14 cellular contexts compared by ENCODE assay signal in the genomic region with DNA sequence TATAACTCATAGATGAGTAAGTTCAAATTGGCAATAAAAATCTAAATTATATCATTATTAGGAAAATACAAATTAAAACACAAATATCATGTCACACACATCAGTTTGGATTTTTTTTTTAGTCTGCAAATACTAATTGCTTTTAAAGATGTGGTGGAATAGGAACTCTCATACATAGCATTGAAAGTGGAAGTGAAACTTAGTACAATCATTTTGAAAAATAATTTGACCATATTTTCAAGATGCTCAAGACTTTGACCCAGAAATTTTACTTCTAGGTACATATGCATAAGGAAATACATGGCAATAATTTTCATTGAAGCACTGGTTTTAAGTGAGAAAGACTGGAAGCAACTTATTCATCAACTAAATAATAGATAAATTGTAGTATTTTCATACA.
DNase-seq lines count a peak whose midpoint lies in the region; ATAC-seq lines count a peak whose summit lies in the region.
"Had no signal": no experiment of that assay in that cellular context is flagged by ENCODE, and none has a peak within 500 bp of the region (broad histone marks: within the 10 kb centered on the region; RNA-seq: fewer than 3 reads in every experiment).

No MANE protein-coding gene starts in this region.

- CTCF ChIA-PET in activated CD4-positive, alpha-beta T cell treated with anti-CD3 and anti-CD28 coated beads, Interleukin-2, amount 10 ng/mL, durations not matched to agents 7 days and 5 days (lab: Charles Lee): no interaction called here

- H3K4me3 Mint-ChIP-seq in activated CD4-positive, alpha-beta T cell treated with anti-CD3 and anti-CD28 coated beads, Interleukin-2, amount 10 ng/mL, durations not matched to agents 7 days and 5 days: no peak overlapping the region

- H3K27me3 Mint-ChIP-seq in activated CD4-positive, alpha-beta T cell treated with anti-CD3 and anti-CD28 coated beads, Interleukin-2, amount 10 ng/mL, durations not matched to agents 7 days and 5 days: no peaks in the 10 kb centered on the region

- H3K36me3 Mint-ChIP-seq in activated CD4-positive, alpha-beta T cell treated with anti-CD3 and anti-CD28 coated beads, Interleukin-2, amount 10 ng/mL, durations not matched to agents 7 days and 5 days (ENCODE audit: low read depth): no peaks in the 10 kb centered on the region

- ATAC-seq in GM19023 (IDR thresholded peaks at IDR 0.05; ENCODE audit: unreplicated experiment): peak; percentile 84
- peak; percentile 99 for ATAC-seq in GM21619 (IDR thresholded peaks at IDR 0.05; ENCODE audit: unreplicated experiment)
- ATAC-seq in HG03097 (IDR thresholded peaks at IDR 0.05; ENCODE audit: low FRiP score, unreplicated experiment): peak; percentile 96

- POLR2A ChIA-PET in activated CD4-positive, alpha-beta T cell treated with anti-CD3 and anti-CD28 coated beads, Interleukin-2, amount 10 ng/mL, durations not matched to agents 7 days and 5 days (lab: Charles Lee): no interaction called here

- no peak overlapping the region for H3K27ac Mint-ChIP-seq in activated CD4-positive, alpha-beta T cell treated with anti-CD3 and anti-CD28 coated beads, Interleukin-2, amount 10 ng/mL, durations not matched to agents 7 days and 5 days

- peak; percentile 35 for DNase-seq in OCI-M1 (lab: John Stamatoyannopoulos, UW)
- DNase-seq in NCI-H1092 (lab: John Stamatoyannopoulos, UW): no peak
- DNase-seq in NCI-H69 (lab: John Stamatoyannopoulos, UW): no peak
- DNase-seq in activated CD4-positive, alpha-beta T cell treated with anti-CD3 and anti-CD28 coated beads, Interleukin-2, amount 10 ng/mL, durations not matched to agents 7 days and 5 days: no peak
- DNase-seq: activated CD4-positive, CD25-positive, alpha-beta regulatory T cell treated with anti-CD3 and anti-CD28 coated beads, Interleukin-2, amount 50 U/mL, for 72 hours; activated gamma-delta T cell treated with Interleukin-2 at 50 U/mL for 16 hours; central memory CD4-positive, alpha-beta T cell; COR-L47; NCI-H2171; SJCRH30; testis had no signal

- H3K4me1 Mint-ChIP-seq in activated CD4-positive, alpha-beta T cell treated with anti-CD3 and anti-CD28 coated beads, Interleukin-2, amount 10 ng/mL, durations not matched to agents 7 days and 5 days: no peaks in the 10 kb centered on the region

- peaks cover 7% of the 10 kb centered on the region for H3K9me3 Mint-ChIP-seq in activated CD4-positive, alpha-beta T cell treated with anti-CD3 and anti-CD28 coated beads, Interleukin-2, amount 10 ng/mL, durations not matched to agents 7 days and 5 days
